ENCODE assay signal across 17 cellular contexts in genomic region chr7:6170571-6171531, GRCh38.
DNase-seq lines count a peak whose midpoint lies in the region; ATAC-seq, FAIRE-seq and TF ChIP-seq lines count a peak whose summit lies in the region.
"Had no signal": no experiment of that assay in that cellular context is flagged by ENCODE, and none has a peak within 500 bp of the region (broad histone marks: within the 10 kb centered on the region; RNA-seq: fewer than 3 reads in every experiment).

No MANE protein-coding gene starts in this region.

- H3K9me3 ChIP-seq in left ventricle myocardium inferior (replicated peaks) (no peaks in the 10 kb centered on the region), OCI-LY3 (ENCODE audit: insufficient read depth, low read length) (no peaks in the 10 kb centered on the region)

- no peak for DNase-seq in left ventricle myocardium inferior
- no peak for DNase-seq in cardiac septum (ENCODE audit: low spot score)
- no peak for DNase-seq in urothelium cell line (ENCODE audit: low spot score)
- DNase-seq in NCI-H2107 (lab: John Stamatoyannopoulos, UW), result no peak
- DNase-seq: activated B cell treated with CpG ODN at 0.5 μM for 24 hours; activated gamma-delta T cell; KG1; midbrain; NCI-H524 treated with DMSO at 0.1 percent for 48 hours; SHP77; stimulated activated CD4-positive, alpha-beta T cell treated with anti-CD3 and anti-CD28 coated beads, Interleukin-15, amount 100 ng/mL, for 24 hours; stimulated activated naive CD4-positive, alpha-beta T cell had no signal

- no peaks in the 10 kb centered on the region for H3K79me2 ChIP-seq in OCI-LY3 (ENCODE audit: low read length)

- peak overlapping the region; percentile 38; the same call in 1 of the 2 replicates for H3K9ac ChIP-seq in OCI-LY3 (ENCODE audit: low read length)

- H3K4me3 ChIP-seq in left ventricle myocardium inferior (peak overlapping the region; percentile 11), OCI-LY3 (ENCODE audit: low read length) (peak overlapping the region; percentile 74)

- peak overlapping the region; percentile 63 for H3K27ac ChIP-seq in left ventricle myocardium inferior (replicated peaks)
- no peak overlapping the region for H3K27ac ChIP-seq in OCI-LY3 (ENCODE audit: low read length)

- intact Hi-C loops in left ventricle myocardium inferior (cut with micrococcal nuclease), result no loop called here
- intact Hi-C loops in cardiac septum (cut with DNase I), result no loop called here

- ATAC-seq in esophagus mucosa (peak; percentile 29), HG03460 (IDR thresholded peaks at IDR 0.05; ENCODE audit: unreplicated experiment) (no peak)
- ATAC-seq: HCT116 had no signal

- FAIRE-seq in urothelium cell line (lab: Jason Lieb, UNC), result peak; percentile 94
- FAIRE-seq: frontal cortex had no signal

- peak overlapping the region; percentile 71 for H3K4me2 ChIP-seq in OCI-LY3 (ENCODE audit: low read length)

- H3K27me3 ChIP-seq in left ventricle myocardium inferior (ENCODE audit: low read depth), result no peaks in the 10 kb centered on the region
- no peaks in the 10 kb centered on the region for H3K27me3 ChIP-seq in OCI-LY3 (ENCODE audit: low read depth, low read length)

- no peak overlapping the region; the same call in 1 of the 2 replicates for H2AFZ ChIP-seq in OCI-LY3 (ENCODE audit: low read depth, low read length)

- H3K36me3 ChIP-seq in left ventricle myocardium inferior (peaks cover 53% of the 10 kb centered on the region), OCI-LY3 (replicated peaks; ENCODE audit: low read depth, low read length) (no peaks in the 10 kb centered on the region)

- no peaks in the 10 kb centered on the region for H4K20me1 ChIP-seq in OCI-LY3 (ENCODE audit: insufficient read depth, low read length)

- TF ChIP-seq CTCF in left ventricle myocardium inferior (IDR thresholded peaks at IDR 0.05; ENCODE audit: borderline replicate concordance) (no peak), OCI-LY3 (IDR thresholded peaks at IDR 0.05; ENCODE audit: low read depth, low read length) (no peak)

- H3K4me1 ChIP-seq in left ventricle myocardium inferior (peaks cover 79% of the 10 kb centered on the region), OCI-LY3 (ENCODE audit: low read length) (no peaks in the 10 kb centered on the region)
